18 cellular contexts compared by ENCODE assay signal in the genomic region with DNA sequence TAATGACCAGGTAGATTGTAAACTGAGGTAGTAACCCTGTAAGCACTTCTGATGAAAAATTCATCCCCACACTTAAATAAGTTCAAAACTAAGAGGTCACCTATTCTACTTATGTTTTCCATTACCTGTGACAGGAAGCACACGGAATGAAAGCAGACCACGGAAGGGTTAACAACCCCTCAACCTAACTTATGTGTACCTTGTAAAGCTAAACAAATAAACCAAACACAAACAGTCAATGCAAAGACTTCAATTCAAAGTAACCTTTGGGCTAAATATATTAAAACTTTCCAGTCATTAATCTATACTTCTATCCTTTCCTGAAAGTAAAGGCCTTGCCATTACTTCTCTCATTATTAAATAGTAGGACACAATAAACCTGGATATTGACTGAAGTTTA. TPM values are rescaled to one million over a fixed set of nuclear protein-coding genes. Genes with fewer than 3 reads are reported as not detected.
DNase-seq lines count a peak whose midpoint lies in the region; ATAC-seq and TF ChIP-seq lines count a peak whose summit lies in the region.
"Had no signal": no experiment of that assay in that cellular context is flagged by ENCODE, and none has a peak within 500 bp of the region (broad histone marks: within the 10 kb centered on the region; RNA-seq: fewer than 3 reads in every experiment).

No MANE protein-coding gene starts in this region.

- 0 out of 2 replicates have a peak overlapping the region, but pooled peaks have one; percentile 13 for H3K9ac ChIP-seq in GM23248

- H2AFZ ChIP-seq in GM23248 = no peak overlapping the region

- H4K20me1 ChIP-seq in GM23248 (ENCODE audit: insufficient read depth) = peaks cover 43% of the 10 kb centered on the region

- no peaks in the 10 kb centered on the region for H3K9me2 ChIP-seq in GM23248 (ENCODE audit: insufficient read depth)

- no peak for DNase-seq in activated T-cell treated with anti-CD3 and anti-CD28 coated beads, Interleukin-2, amount 50 U/mL, for 72 hours
- no peak for DNase-seq in activated T-cell treated with anti-CD3 and anti-CD28 coated beads, Interleukin-2, amount 50 U/mL, for 48 hours
- DNase-seq in GM23248 (no peak), left cardiac atrium (no peak), foreskin fibroblast (no peak)
- DNase-seq in activated naive CD8-positive, alpha-beta T cell treated with anti-CD3 and anti-CD28 coated beads for 36 hours = no peak
- DNase-seq in stimulated activated naive CD8-positive, alpha-beta T cell treated with anti-CD3 and anti-CD28 coated beads, Interleukin-15, amount 100 ng/mL, for 72 hours = no peak
- DNase-seq: activated effector memory CD4-positive, alpha-beta T cell treated with Interleukin-2 at 50 U/mL for 16 hours; caudate nucleus; dermis blood vessel endothelial cell; kidney glomerular epithelial cell; NCI-H1694; stimulated activated CD4-positive, alpha-beta T cell treated with anti-CD3 and anti-CD28 coated beads, Interleukin-12 subunit alpha, Interleukin-12 subunit beta, amount 100 ng/mL, for 4 hours had no signal

- H3K36me3 Mint-ChIP-seq in activated T-cell treated with anti-CD3 and anti-CD28 coated beads, Interleukin-2, amount 50 U/mL, for 72 hours (ENCODE audit: insufficient read depth in 2 of 2) = peaks cover 22 to 57% of the 10 kb centered on the region in 2 donors
- H3K36me3 Mint-ChIP-seq in activated naive CD8-positive, alpha-beta T cell treated with anti-CD3 and anti-CD28 coated beads for 36 hours = peaks cover 46% of the 10 kb centered on the region

- H3K9me3 Mint-ChIP-seq in activated T-cell treated with anti-CD3 and anti-CD28 coated beads, Interleukin-2, amount 50 U/mL, for 72 hours = no peaks in the 10 kb centered on the region
- no peaks in the 10 kb centered on the region for H3K9me3 Mint-ChIP-seq in activated naive CD8-positive, alpha-beta T cell treated with anti-CD3 and anti-CD28 coated beads for 36 hours
- no peaks in the 10 kb centered on the region for H3K9me3 Mint-ChIP-seq in stimulated activated naive CD8-positive, alpha-beta T cell treated with anti-CD3 and anti-CD28 coated beads, Interleukin-15, amount 100 ng/mL, for 72 hours
- H3K9me3 Mint-ChIP-seq: memory B cell had no signal

- H3K4me3 Mint-ChIP-seq in activated T-cell treated with anti-CD3 and anti-CD28 coated beads, Interleukin-2, amount 50 U/mL, for 72 hours = peak overlapping the region; percentile 57 to 58
- H3K4me3 Mint-ChIP-seq in activated naive CD8-positive, alpha-beta T cell treated with anti-CD3 and anti-CD28 coated beads for 36 hours = peak overlapping the region; percentile 47
- H3K4me3 Mint-ChIP-seq in stimulated activated naive CD8-positive, alpha-beta T cell treated with anti-CD3 and anti-CD28 coated beads, Interleukin-15, amount 100 ng/mL, for 72 hours = peak overlapping the region; percentile 39 to 95
- H3K4me3 Mint-ChIP-seq: memory B cell had no signal

- in situ Hi-C loops in GM23248 (cut with MboI) = no loop called here

- H3K9me3 ChIP-seq in GM23248 (ENCODE audit: low read depth) = no peaks in the 10 kb centered on the region
- H3K9me3 ChIP-seq: right atrium auricular region, suprapubic skin had no signal

- no peak overlapping the region for H3K4me2 ChIP-seq in GM23248 (ENCODE audit: unreplicated experiment)

- TF ChIP-seq CTCF in foreskin fibroblast (IDR thresholded peaks at IDR 0.05; ENCODE audit: low read depth, low read length) = no peak

- H3K27ac Mint-ChIP-seq in activated T-cell treated with anti-CD3 and anti-CD28 coated beads, Interleukin-2, amount 50 U/mL, for 72 hours = peak overlapping the region; percentile 89
- H3K27ac Mint-ChIP-seq in activated naive CD8-positive, alpha-beta T cell treated with anti-CD3 and anti-CD28 coated beads for 36 hours = peak overlapping the region; percentile 48
- H3K27ac Mint-ChIP-seq in stimulated activated naive CD8-positive, alpha-beta T cell treated with anti-CD3 and anti-CD28 coated beads, Interleukin-15, amount 100 ng/mL, for 72 hours = peak overlapping the region; percentile 25 to 93
- H3K27ac Mint-ChIP-seq: memory B cell had no signal

- peaks cover 74% of the 10 kb centered on the region for H3F3A ChIP-seq in GM23248 (ENCODE audit: insufficient read depth)

- intact Hi-C loops in left cardiac atrium (cut with DNase I) = no loop called here

- H3K4me1 ChIP-seq in GM23248 (ENCODE audit: insufficient read depth) = peaks cover 15% of the 10 kb centered on the region

- H3K79me2 ChIP-seq in GM23248 (ENCODE audit: insufficient read depth) = peaks cover 83% of the 10 kb centered on the region

- peaks cover 44% of the 10 kb centered on the region for H3K4me1 Mint-ChIP-seq in activated T-cell treated with anti-CD3 and anti-CD28 coated beads, Interleukin-2, amount 50 U/mL, for 72 hours (ENCODE audit: low read depth)
- H3K4me1 Mint-ChIP-seq in activated naive CD8-positive, alpha-beta T cell treated with anti-CD3 and anti-CD28 coated beads for 36 hours = peaks cover 19% of the 10 kb centered on the region
- H3K4me1 Mint-ChIP-seq in stimulated activated naive CD8-positive, alpha-beta T cell treated with anti-CD3 and anti-CD28 coated beads, Interleukin-15, amount 100 ng/mL, for 72 hours = peaks cover 38% of the 10 kb centered on the region

- 93 to 95% methylated on average over 2 of the region's 2 CpGs for WGBS in GM23248 (ENCODE audit: low coverage in 1 of 2, low lambda C conversion rate in 2 of 2, missing lambda C conversion rate in 2 of 2), 2 experiments

- H3K27me3 Mint-ChIP-seq in activated T-cell treated with anti-CD3 and anti-CD28 coated beads, Interleukin-2, amount 50 U/mL, for 72 hours (ENCODE audit: low read depth) = no peaks in the 10 kb centered on the region
- no peaks in the 10 kb centered on the region for H3K27me3 Mint-ChIP-seq in activated naive CD8-positive, alpha-beta T cell treated with anti-CD3 and anti-CD28 coated beads for 36 hours
- no peaks in the 10 kb centered on the region for H3K27me3 Mint-ChIP-seq in stimulated activated naive CD8-positive, alpha-beta T cell treated with anti-CD3 and anti-CD28 coated beads, Interleukin-15, amount 100 ng/mL, for 72 hours
- H3K27me3 Mint-ChIP-seq: memory B cell had no signal

- no peak for ATAC-seq in activated T-cell treated with anti-CD3 and anti-CD28 coated beads, Interleukin-2, amount 50 U/mL, for 72 hours (replicated peaks in 1 of 2)
- no peak for ATAC-seq in stimulated activated naive CD8-positive, alpha-beta T cell treated with anti-CD3 and anti-CD28 coated beads, Interleukin-15, amount 100 ng/mL, for 72 hours
- no peak for ATAC-seq in left cardiac atrium
- ATAC-seq: K562, Panc1 had no signal

- no peaks in the 10 kb centered on the region for H3K27me3 ChIP-seq in GM23248 (replicated peaks; ENCODE audit: insufficient read depth)
- H3K27me3 ChIP-seq: right atrium auricular region, suprapubic skin had no signal

- H3K27ac ChIP-seq in GM23248 = no peak overlapping the region
- H3K27ac ChIP-seq: right atrium auricular region, suprapubic skin had no signal

- H3K36me3 ChIP-seq in GM23248 (ENCODE audit: low read depth) = peaks cover 73% of the 10 kb centered on the region

- H3K4me3 ChIP-seq in GM23248 (no peak overlapping the region), foreskin fibroblast (ENCODE audit: low read depth in 1 of 2, low read length in 2 of 2) (no peak overlapping the region)
- H3K4me3 ChIP-seq: K562, right atrium auricular region, suprapubic skin had no signal

RNA-seq across cellular contexts. Expression of gene PPP1R15B, which starts 7.0 kb away (rescaled TPM):
- 10 to 100 TPM; 82.9 to 94.2 TPM for total RNA-seq in activated T-cell treated with anti-CD3 and anti-CD28 coated beads, Interleukin-2, amount 50 U/mL, for 72 hours
- total RNA-seq in GM23248 (2014; rRNA removed; shearing (Covaris generic)) = 27.6 and 28.4 TPM in 2 replicates
- polyA plus RNA-seq in GM23248 (2016; fragmentation: Nextera tagmentation; extraction: Ambion mirVana) = 14.5 and 15.4 TPM in 2 replicates
- 10 to 100 TPM; 78.6 to 79.9 TPM for total RNA-seq in activated naive CD8-positive, alpha-beta T cell treated with anti-CD3 and anti-CD28 coated beads for 36 hours
- 10 to 100 TPM; 22.1 to 37.5 TPM for total RNA-seq in left cardiac atrium

RNA-seq across cellular contexts. Expression of gene PLEKHA6, which starts 44.9 kb away (rescaled TPM):
- 1 to 10 TPM in 1 of 2 donors, under 1 TPM in 1; 0.31 to 3.4 TPM for total RNA-seq in activated T-cell treated with anti-CD3 and anti-CD28 coated beads, Interleukin-2, amount 50 U/mL, for 72 hours
- total RNA-seq in GM23248 (2014; rRNA removed; shearing (Covaris generic)) = 7.3 and 8.3 TPM in 2 replicates
- polyA plus RNA-seq in GM23248 (2016; fragmentation: Nextera tagmentation; extraction: Ambion mirVana) = 4.5 and 5.5 TPM in 2 replicates
- 1 to 10 TPM in 1 of 2 experiments, under 1 TPM in 1; 0.74 to 1.5 TPM for total RNA-seq in activated naive CD8-positive, alpha-beta T cell treated with anti-CD3 and anti-CD28 coated beads for 36 hours
- total RNA-seq in left cardiac atrium = 10 to 100 TPM; 14.1 to 19.8 TPM
